ENCODE assay signal across 1 cellular context in the genomic region with DNA sequence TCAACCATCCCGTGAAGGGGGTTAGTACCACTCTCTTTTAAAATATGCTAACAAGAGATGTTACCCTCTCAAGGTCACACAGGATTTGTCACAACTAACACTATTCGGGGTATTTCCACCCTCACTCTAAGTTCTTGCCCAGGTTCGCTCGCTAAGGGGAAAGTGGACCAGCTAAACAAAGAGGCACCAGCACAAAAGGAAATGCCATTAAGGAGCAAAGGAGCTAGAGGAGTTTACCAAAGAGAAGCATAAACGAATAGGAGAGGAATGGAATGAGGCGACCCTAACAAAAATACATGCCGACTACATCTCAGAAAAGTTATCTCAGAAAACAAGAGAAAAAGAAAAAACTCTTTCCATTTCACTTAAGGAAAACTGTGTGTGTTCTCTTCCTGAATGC.
TF ChIP-seq lines count a peak whose summit lies in the region.

No MANE protein-coding gene starts in this region.

TF ChIP-seq in HCT116, 20 proteins besides CTCF, POLR2A, EP300 and RAD21 (continued from another document):
- TF ChIP-seq, protein P1, sequence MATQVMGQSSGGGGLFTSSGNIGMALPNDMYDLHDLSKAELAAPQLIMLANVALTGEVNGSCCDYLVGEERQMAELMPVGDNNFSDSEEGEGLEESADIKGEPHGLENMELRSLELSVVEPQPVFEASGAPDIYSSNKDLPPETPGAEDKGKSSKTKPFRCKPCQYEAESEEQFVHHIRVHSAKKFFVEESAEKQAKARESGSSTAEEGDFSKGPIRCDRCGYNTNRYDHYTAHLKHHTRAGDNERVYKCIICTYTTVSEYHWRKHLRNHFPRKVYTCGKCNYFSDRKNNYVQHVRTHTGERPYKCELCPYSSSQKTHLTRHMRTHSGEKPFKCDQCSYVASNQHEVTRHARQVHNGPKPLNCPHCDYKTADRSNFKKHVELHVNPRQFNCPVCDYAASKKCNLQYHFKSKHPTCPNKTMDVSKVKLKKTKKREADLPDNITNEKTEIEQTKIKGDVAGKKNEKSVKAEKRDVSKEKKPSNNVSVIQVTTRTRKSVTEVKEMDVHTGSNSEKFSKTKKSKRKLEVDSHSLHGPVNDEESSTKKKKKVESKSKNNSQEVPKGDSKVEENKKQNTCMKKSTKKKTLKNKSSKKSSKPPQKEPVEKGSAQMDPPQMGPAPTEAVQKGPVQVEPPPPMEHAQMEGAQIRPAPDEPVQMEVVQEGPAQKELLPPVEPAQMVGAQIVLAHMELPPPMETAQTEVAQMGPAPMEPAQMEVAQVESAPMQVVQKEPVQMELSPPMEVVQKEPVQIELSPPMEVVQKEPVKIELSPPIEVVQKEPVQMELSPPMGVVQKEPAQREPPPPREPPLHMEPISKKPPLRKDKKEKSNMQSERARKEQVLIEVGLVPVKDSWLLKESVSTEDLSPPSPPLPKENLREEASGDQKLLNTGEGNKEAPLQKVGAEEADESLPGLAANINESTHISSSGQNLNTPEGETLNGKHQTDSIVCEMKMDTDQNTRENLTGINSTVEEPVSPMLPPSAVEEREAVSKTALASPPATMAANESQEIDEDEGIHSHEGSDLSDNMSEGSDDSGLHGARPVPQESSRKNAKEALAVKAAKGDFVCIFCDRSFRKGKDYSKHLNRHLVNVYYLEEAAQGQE (IDR thresholded peaks at IDR 0.05; ENCODE audit: low read depth) = no peak
- TF ChIP-seq, protein P2, sequence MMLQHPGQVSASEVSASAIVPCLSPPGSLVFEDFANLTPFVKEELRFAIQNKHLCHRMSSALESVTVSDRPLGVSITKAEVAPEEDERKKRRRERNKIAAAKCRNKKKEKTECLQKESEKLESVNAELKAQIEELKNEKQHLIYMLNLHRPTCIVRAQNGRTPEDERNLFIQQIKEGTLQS (IDR thresholded peaks at IDR 0.05) = no peak
- TF ChIP-seq POLR2AphosphoS5 (IDR thresholded peaks at IDR 0.05; ENCODE audit: low read depth, low read length) (no peak), CBX3 (IDR thresholded peaks at IDR 0.05; ENCODE audit: low read depth) (no peak), SP1 (IDR thresholded peaks at IDR 0.05; ENCODE audit: low read depth) (no peak), CEBPB (IDR thresholded peaks at IDR 0.05; ENCODE audit: low read depth) (no peak), ZNF274 (IDR thresholded peaks at IDR 0.05; ENCODE audit: low read depth, low read length) (no peak), EGR1 (IDR thresholded peaks at IDR 0.05; ENCODE audit: low read depth) (no peak), TCF7L2 (IDR thresholded peaks at IDR 0.05; ENCODE audit: borderline replicate concordance, extremely low read depth, insufficient read depth, insufficient read length) (no peak), YY1 (IDR thresholded peaks at IDR 0.05; ENCODE audit: extremely low read depth, insufficient replicate concordance, low read depth, low read length) (no peak), EZH2phosphoT487 (IDR thresholded peaks at IDR 0.05; ENCODE audit: borderline replicate concordance) (no peak), JUND (IDR thresholded peaks at IDR 0.05) (no peak), EZH2 (IDR thresholded peaks at IDR 0.05) (no peak)
- TF ChIP-seq, protein P3, sequence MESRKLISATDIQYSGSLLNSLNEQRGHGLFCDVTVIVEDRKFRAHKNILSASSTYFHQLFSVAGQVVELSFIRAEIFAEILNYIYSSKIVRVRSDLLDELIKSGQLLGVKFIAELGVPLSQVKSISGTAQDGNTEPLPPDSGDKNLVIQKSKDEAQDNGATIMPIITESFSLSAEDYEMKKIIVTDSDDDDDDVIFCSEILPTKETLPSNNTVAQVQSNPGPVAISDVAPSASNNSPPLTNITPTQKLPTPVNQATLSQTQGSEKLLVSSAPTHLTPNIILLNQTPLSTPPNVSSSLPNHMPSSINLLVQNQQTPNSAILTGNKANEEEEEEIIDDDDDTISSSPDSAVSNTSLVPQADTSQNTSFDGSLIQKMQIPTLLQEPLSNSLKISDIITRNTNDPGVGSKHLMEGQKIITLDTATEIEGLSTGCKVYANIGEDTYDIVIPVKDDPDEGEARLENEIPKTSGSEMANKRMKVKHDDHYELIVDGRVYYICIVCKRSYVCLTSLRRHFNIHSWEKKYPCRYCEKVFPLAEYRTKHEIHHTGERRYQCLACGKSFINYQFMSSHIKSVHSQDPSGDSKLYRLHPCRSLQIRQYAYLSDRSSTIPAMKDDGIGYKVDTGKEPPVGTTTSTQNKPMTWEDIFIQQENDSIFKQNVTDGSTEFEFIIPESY (IDR thresholded peaks at IDR 0.05; ENCODE audit: extremely low read depth, insufficient replicate concordance, low read length) = no peak
- TF ChIP-seq, protein P4, sequence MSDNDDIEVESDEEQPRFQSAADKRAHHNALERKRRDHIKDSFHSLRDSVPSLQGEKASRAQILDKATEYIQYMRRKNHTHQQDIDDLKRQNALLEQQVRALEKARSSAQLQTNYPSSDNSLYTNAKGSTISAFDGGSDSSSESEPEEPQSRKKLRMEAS (IDR thresholded peaks at IDR 0.05) = no peak
